In the genomic region with DNA sequence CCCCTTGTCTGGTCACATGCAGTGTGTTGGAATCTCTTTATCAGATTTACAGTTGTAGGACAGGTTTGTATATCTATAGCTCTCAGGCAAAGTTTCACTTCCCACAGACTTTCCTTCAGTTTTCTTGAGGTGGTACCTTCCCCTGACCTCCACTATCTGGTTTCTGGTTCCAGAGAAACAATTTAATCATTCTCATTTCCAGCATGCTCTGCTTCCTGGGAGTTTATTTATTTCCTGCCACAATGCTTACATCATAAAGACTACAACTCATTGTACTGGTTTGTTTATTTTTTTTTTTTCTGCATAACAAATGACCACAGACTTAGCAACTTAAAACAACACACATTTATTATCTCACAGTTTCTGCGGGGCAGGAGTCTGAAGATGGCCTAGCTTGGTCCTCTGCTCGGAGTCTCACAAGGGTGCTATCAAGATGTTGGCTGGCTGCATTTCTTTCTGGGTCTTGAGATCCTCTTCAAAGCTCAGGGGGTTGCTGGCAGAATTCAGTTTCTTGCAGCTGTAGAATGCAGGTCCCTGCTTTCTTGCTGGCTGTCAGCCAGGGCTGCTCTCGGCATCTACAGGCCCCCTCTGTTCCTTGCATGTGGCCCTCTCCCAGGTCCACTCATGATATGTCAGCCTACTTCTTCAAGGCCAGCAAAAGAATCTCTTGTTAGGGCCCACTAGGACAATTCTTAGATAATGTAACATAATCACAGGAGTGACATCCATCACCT, we compare ENCODE assay signal across 2 cellular contexts.
TF ChIP-seq lines count a peak whose summit lies in the region.

No MANE protein-coding gene starts in this region.

TF ChIP-seq in H1, 55 proteins besides CTCF, POLR2A, EP300 and RAD21:
- no peak for TF ChIP-seq KDM4A (IDR thresholded peaks at IDR 0.05; ENCODE audit: low read depth, low read length, severe bottlenecking)
- TF ChIP-seq BRCA1 (IDR thresholded peaks at IDR 0.05; ENCODE audit: low read depth, low read length) = no peak
- no peak for TF ChIP-seq HDAC6 (IDR thresholded peaks at IDR 0.05; ENCODE audit: low read depth, low read length)
- no peak for TF ChIP-seq YY1 (IDR thresholded peaks at IDR 0.05; ENCODE audit: low read depth, low read length)
- no peak for TF ChIP-seq BCL11A (IDR thresholded peaks at IDR 0.05; ENCODE audit: low read depth in 2 of 2, low read length in 2 of 2)
- no peak for TF ChIP-seq EGR1 (IDR thresholded peaks at IDR 0.05; ENCODE audit: borderline replicate concordance, low read depth, low read length)
- no peak for TF ChIP-seq NANOG (IDR thresholded peaks at IDR 0.05; ENCODE audit: insufficient read depth, low read depth, low read length, poor library complexity, severe bottlenecking)

TF ChIP-seq in HepG2, 621 proteins besides CTCF, POLR2A, EP300 and RAD21:
- TF ChIP-seq EZH2 (conservative IDR thresholded peaks at IDR 0.05; ENCODE audit: low read depth, low read length) (no peak), ZNF160 (CRISPR knock-in tag; IDR thresholded peaks at IDR 0.05) (no peak), CREB3 (CRISPR knock-in tag; IDR thresholded peaks at IDR 0.05) (no peak), SCMH1 (CRISPR knock-in tag; IDR thresholded peaks at IDR 0.05; ENCODE audit: borderline replicate concordance) (no peak), ZNF264 (CRISPR knock-in tag; IDR thresholded peaks at IDR 0.05) (no peak)
- TF ChIP-seq, protein P1, sequence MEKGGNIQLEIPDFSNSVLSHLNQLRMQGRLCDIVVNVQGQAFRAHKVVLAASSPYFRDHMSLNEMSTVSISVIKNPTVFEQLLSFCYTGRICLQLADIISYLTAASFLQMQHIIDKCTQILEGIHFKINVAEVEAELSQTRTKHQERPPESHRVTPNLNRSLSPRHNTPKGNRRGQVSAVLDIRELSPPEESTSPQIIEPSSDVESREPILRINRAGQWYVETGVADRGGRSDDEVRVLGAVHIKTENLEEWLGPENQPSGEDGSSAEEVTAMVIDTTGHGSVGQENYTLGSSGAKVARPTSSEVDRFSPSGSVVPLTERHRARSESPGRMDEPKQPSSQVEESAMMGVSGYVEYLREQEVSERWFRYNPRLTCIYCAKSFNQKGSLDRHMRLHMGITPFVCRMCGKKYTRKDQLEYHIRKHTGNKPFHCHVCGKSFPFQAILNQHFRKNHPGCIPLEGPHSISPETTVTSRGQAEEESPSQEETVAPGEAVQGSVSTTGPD (CRISPR knock-in tag; IDR thresholded peaks at IDR 0.05) = no peak
- TF ChIP-seq, protein P2, sequence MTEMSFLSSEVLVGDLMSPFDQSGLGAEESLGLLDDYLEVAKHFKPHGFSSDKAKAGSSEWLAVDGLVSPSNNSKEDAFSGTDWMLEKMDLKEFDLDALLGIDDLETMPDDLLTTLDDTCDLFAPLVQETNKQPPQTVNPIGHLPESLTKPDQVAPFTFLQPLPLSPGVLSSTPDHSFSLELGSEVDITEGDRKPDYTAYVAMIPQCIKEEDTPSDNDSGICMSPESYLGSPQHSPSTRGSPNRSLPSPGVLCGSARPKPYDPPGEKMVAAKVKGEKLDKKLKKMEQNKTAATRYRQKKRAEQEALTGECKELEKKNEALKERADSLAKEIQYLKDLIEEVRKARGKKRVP (CRISPR knock-in tag; IDR thresholded peaks at IDR 0.05) = no peak
